Comparison of ENCODE assay signal across 26 cellular contexts in the genomic region with DNA sequence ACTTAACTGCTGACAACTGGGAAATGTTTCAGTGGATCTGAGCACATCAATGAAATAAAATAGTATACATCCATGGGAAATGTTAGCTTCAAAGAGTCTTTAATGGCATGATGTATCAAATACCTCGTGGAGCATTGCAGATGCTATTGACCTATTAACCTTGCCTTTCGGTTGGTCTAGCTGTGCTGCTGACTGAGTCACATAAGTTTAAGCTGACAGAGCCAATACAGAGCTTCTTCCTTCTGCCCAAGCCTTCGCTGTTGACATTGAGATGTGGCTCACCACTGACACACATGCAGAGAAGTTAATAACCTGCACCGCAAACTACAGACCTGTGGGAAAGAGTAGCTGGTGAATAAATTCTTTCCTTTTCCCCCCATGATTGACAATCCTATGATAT.
"Had no signal": no experiment of that assay in that cellular context is flagged by ENCODE, and none has a peak within 500 bp of the region (broad histone marks: within the 10 kb centered on the region; RNA-seq: fewer than 3 reads in every experiment).

No MANE protein-coding gene starts in this region.

- H3K36me3 Mint-ChIP-seq: activated naive CD4-positive, alpha-beta T cell treated with anti-CD3 and anti-CD28 coated beads, Interleukin-2, amount 10 ng/mL, durations not matched to agents 7 days and 5 days; immature natural killer cell had no signal

- H3K27ac Mint-ChIP-seq: activated naive CD4-positive, alpha-beta T cell treated with anti-CD3 and anti-CD28 coated beads, Interleukin-2, amount 10 ng/mL, durations not matched to agents 7 days and 5 days; activated naive CD8-positive, alpha-beta T cell treated with anti-CD3 and anti-CD28 coated beads, Interleukin-2, amount 50 U/mL, for 24 hours; endodermal cell; immature natural killer cell; nephron had no signal

- H3K27me3 Mint-ChIP-seq: activated naive CD4-positive, alpha-beta T cell treated with anti-CD3 and anti-CD28 coated beads, Interleukin-2, amount 10 ng/mL, durations not matched to agents 7 days and 5 days; activated naive CD8-positive, alpha-beta T cell treated with anti-CD3 and anti-CD28 coated beads, Interleukin-2, amount 50 U/mL, for 24 hours; central memory CD8-positive, alpha-beta T cell had no signal

- H3K4me3 Mint-ChIP-seq: activated naive CD4-positive, alpha-beta T cell treated with anti-CD3 and anti-CD28 coated beads, Interleukin-2, amount 10 ng/mL, durations not matched to agents 7 days and 5 days; activated naive CD8-positive, alpha-beta T cell treated with anti-CD3 and anti-CD28 coated beads, Interleukin-2, amount 50 U/mL, for 24 hours; central memory CD8-positive, alpha-beta T cell; endodermal cell; immature natural killer cell; nephron had no signal

- H3K27ac ChIP-seq: colonic mucosa, gastrocnemius medialis, heart right ventricle, lower lobe of right lung, tibial nerve had no signal

- DNase-seq: activated CD4-positive, alpha-beta T cell treated with anti-CD3 and anti-CD28 coated beads, Interleukin-2, amount 50 U/mL, for 1 hour; activated CD4-positive, CD25-positive, alpha-beta regulatory T cell treated with anti-CD3 and anti-CD28 coated beads, Interleukin-2, amount 50 U/mL, for 72 hours; activated CD8-positive, alpha-beta memory T cell treated with anti-CD3 and anti-CD28 coated beads for 24 hours; activated CD8-positive, alpha-beta memory T cell treated with anti-CD3 and anti-CD28 coated beads, Interleukin-2, amount 50 U/mL, for 48 hours; activated effector memory CD4-positive, alpha-beta T cell treated with Interleukin-2 at 50 U/mL for 16 hours; activated naive CD4-positive, alpha-beta T cell treated with anti-CD3 and anti-CD28 coated beads, Interleukin-2, amount 10 ng/mL, durations not matched to agents 7 days and 5 days; activated naive CD8-positive, alpha-beta T cell treated with anti-CD3 and anti-CD28 coated beads, Interleukin-2, amount 50 U/mL, for 24 hours; activated T-cell treated with anti-CD3 and anti-CD28 coated beads, Interleukin-2, amount 50 U/mL, for 48 hours; anterior cingulate cortex; colonic mucosa; endodermal cell; erythroblast; gastrocnemius medialis; heart right ventricle; immature natural killer cell; lower lobe of right lung; nucleus accumbens; posterior cingulate gyrus; retina; stimulated activated CD4-positive, alpha-beta T cell treated with anti-CD3 and anti-CD28 coated beads, Interleukin-2, amount 100 ng/mL, for 24 hours; stimulated activated naive CD8-positive, alpha-beta T cell treated with anti-CD3 and anti-CD28 coated beads, Interleukin-15, Interleukin-2, amounts not matched to agents 100 U/mL and 50 U/mL, for 24 hours; T-helper 1 cell; T-helper 9 cell had no signal

- H3K4me3 ChIP-seq: colonic mucosa, gastrocnemius medialis, heart right ventricle, lower lobe of right lung, tibial nerve had no signal

- H3K9me3 ChIP-seq: colonic mucosa, gastrocnemius medialis, lower lobe of right lung, tibial nerve had no signal

- H3K36me3 ChIP-seq: colonic mucosa, gastrocnemius medialis, heart right ventricle, lower lobe of right lung, tibial nerve had no signal

- H3K4me1 ChIP-seq: colonic mucosa, gastrocnemius medialis, heart right ventricle, lower lobe of right lung had no signal

- H3K27me3 ChIP-seq: colonic mucosa, gastrocnemius medialis, heart right ventricle, tibial nerve had no signal

- H3K9me3 Mint-ChIP-seq: endodermal cell had no signal

- H3K4me1 Mint-ChIP-seq: activated naive CD4-positive, alpha-beta T cell treated with anti-CD3 and anti-CD28 coated beads, Interleukin-2, amount 10 ng/mL, durations not matched to agents 7 days and 5 days; activated naive CD8-positive, alpha-beta T cell treated with anti-CD3 and anti-CD28 coated beads, Interleukin-2, amount 50 U/mL, for 24 hours; central memory CD8-positive, alpha-beta T cell; immature natural killer cell had no signal

- ATAC-seq: activated naive CD8-positive, alpha-beta T cell treated with anti-CD3 and anti-CD28 coated beads, Interleukin-2, amount 50 U/mL, for 24 hours; gastrocnemius medialis; heart right ventricle; lower lobe of right lung; stimulated activated naive CD8-positive, alpha-beta T cell treated with anti-CD3 and anti-CD28 coated beads, Interleukin-15, Interleukin-2, amounts not matched to agents 100 U/mL and 50 U/mL, for 24 hours had no signal
